In genomic region chr12:131726-132465, GRCh38 we compare ENCODE assay signal across 1 cellular context.
TF ChIP-seq lines count a peak whose summit lies in the region.

No MANE protein-coding gene starts in this region.

TF ChIP-seq in HepG2, 621 proteins besides CTCF, POLR2A, EP300 and RAD21 (continued from another document):
- TF ChIP-seq PRDM4 (CRISPR knock-in tag; IDR thresholded peaks at IDR 0.05; ENCODE audit: borderline replicate concordance) (no peak), USF2 (IDR thresholded peaks at IDR 0.05; ENCODE audit: low read depth, low read length) (no peak), USF2 (CRISPR knock-in tag; IDR thresholded peaks at IDR 0.05; ENCODE audit: borderline replicate concordance) (no peak), ZNF335 (CRISPR knock-in tag; IDR thresholded peaks at IDR 0.05) (no peak), POGK (CRISPR knock-in tag; conservative IDR thresholded peaks at IDR 0.05) (no peak), PHF8 (CRISPR knock-in tag; IDR thresholded peaks at IDR 0.05) (no peak)
